Comparison of ENCODE assay signal across 8 cellular contexts in genomic region chr1:48471103-48471502, GRCh38. TPM values are rescaled to one million over a fixed set of nuclear protein-coding genes. Genes with fewer than 3 reads are reported as not detected.
A peak's percentile ranks its signal among the peaks of the same experiment; 100 is the strongest.
DNase-seq lines count a peak whose midpoint lies in the region; ATAC-seq and TF ChIP-seq lines count a peak whose summit lies in the region.

No MANE protein-coding gene starts in this region.

- peak overlapping the region; percentile 84 for H3K27ac Mint-ChIP-seq in activated T-helper 17 cell treated with anti-CD3 and anti-CD28 coated beads, Interleukin-2, amount 50 U/mL, for 72 hours

- intact Hi-C loops in left ventricle myocardium superior (cut with micrococcal nuclease) = no loop called here

- H3K27me3 Mint-ChIP-seq in activated T-helper 17 cell treated with anti-CD3 and anti-CD28 coated beads, Interleukin-2, amount 50 U/mL, for 72 hours = no peaks in the 10 kb centered on the region

- TF ChIP-seq CTCF in GM20000 (IDR thresholded peaks at IDR 0.05; ENCODE audit: extremely low read depth, missing control alignments) = no peak

- peak overlapping the region; percentile 90 for H3K4me3 Mint-ChIP-seq in activated T-helper 17 cell treated with anti-CD3 and anti-CD28 coated beads, Interleukin-2, amount 50 U/mL, for 72 hours

- ATAC-seq in activated T-helper 17 cell treated with anti-CD3 and anti-CD28 coated beads, Interleukin-2, amount 50 U/mL, for 72 hours (replicated peaks) = no peak
- ATAC-seq in left ventricle myocardium superior (peak; percentile 12), HG03439 (IDR thresholded peaks at IDR 0.05; ENCODE audit: unreplicated experiment) (no peak), GM19328 (IDR thresholded peaks at IDR 0.05; ENCODE audit: unreplicated experiment) (no peak)

- peaks cover 16% of the 10 kb centered on the region for H3K4me1 Mint-ChIP-seq in activated T-helper 17 cell treated with anti-CD3 and anti-CD28 coated beads, Interleukin-2, amount 50 U/mL, for 72 hours

- no peaks in the 10 kb centered on the region for H3K9me3 Mint-ChIP-seq in activated T-helper 17 cell treated with anti-CD3 and anti-CD28 coated beads, Interleukin-2, amount 50 U/mL, for 72 hours

- no peaks in the 10 kb centered on the region for H3K27me3 ChIP-seq in rectal smooth muscle tissue (ENCODE audit: control insufficient read depth, insufficient read depth, low read length)

- H3K4me1 ChIP-seq in rectal smooth muscle tissue (ENCODE audit: control insufficient read depth, insufficient read depth, low read length) = peaks cover 12% of the 10 kb centered on the region

- H3K9ac ChIP-seq in rectal smooth muscle tissue (ENCODE audit: low read length) = no peak overlapping the region

- H3K27ac ChIP-seq in rectal smooth muscle tissue (ENCODE audit: low read depth, low read length) = peak overlapping the region; percentile 89

- peak overlapping the region; percentile 81 for H3K4me3 ChIP-seq in rectal smooth muscle tissue (ENCODE audit: low read length)

- peak; percentile 7 for DNase-seq in Daoy (ENCODE audit: low read depth)
- peak; percentile 33 for DNase-seq in left ventricle myocardium superior
- no peak for DNase-seq in GM20000 (ENCODE audit: low spot score)
- DNase-seq in NCI-H69 (lab: John Stamatoyannopoulos, UW) = no peak

- no peaks in the 10 kb centered on the region for H3K36me3 Mint-ChIP-seq in activated T-helper 17 cell treated with anti-CD3 and anti-CD28 coated beads, Interleukin-2, amount 50 U/mL, for 72 hours (ENCODE audit: low read depth)

- H3K36me3 ChIP-seq in rectal smooth muscle tissue (ENCODE audit: control insufficient read depth, insufficient read depth, low read length) = no peaks in the 10 kb centered on the region

RNA-seq across cellular contexts. Expression of gene SPATA6, which starts 0.9 kb away (rescaled TPM):
- total RNA-seq in Daoy (2014; rRNA removed; shearing (Covaris generic)) = 2.6 and 3.0 TPM in 2 replicates
- 1 to 10 TPM; 1.1 to 2.7 TPM for total RNA-seq in activated T-helper 17 cell treated with anti-CD3 and anti-CD28 coated beads, Interleukin-2, amount 50 U/mL, for 72 hours
- total RNA-seq in left ventricle myocardium superior = 11.2 TPM

Comparison
In these comparisons a context has a peak if more than half of its experiments do, and no peak if none do; other contexts are left out.
1. DNase-seq: peak in Daoy (single experiment) and left ventricle myocardium superior (single experiment); none in GM20000 (single experiment) and NCI-H69 (single experiment).